In genomic region chr5:115544371-115545064, GRCh38 we compare ENCODE assay signal across 8 cellular contexts. TPM values are rescaled to one million over a fixed set of nuclear protein-coding genes. Genes with fewer than 3 reads are reported as not detected.
DNase-seq lines count a peak whose midpoint lies in the region; ATAC-seq and TF ChIP-seq lines count a peak whose summit lies in the region.

TSS of gene FEM1C (minus strand) at chr5:115544775. CDS start at chr5:115543493, 1,282 bp downstream.

- DNase-seq in NCI-H187 (lab: John Stamatoyannopoulos, UW) = peak; percentile 71 to 94
- DNase-seq in T-helper 2 cell = peak; percentile 85 to 98 (median 96)
- DNase-seq in anterior cingulate cortex (lab: John Stamatoyannopoulos, UW) = peak; percentile 65 to 98 (median 96)
- DNase-seq in right cardiac atrium = peak; percentile 98 to 99 (median 99)
- DNase-seq in putamen (ENCODE audit: low spot score) = peak; percentile 97
- peak in 1 of 2 donors; percentile 98 for DNase-seq in vagina (ENCODE audit: extremely low spot score in 2 of 2)

- TF ChIP-seq CTCF in vagina (IDR thresholded peaks at IDR 0.05) = no peak

- intact Hi-C loops in right cardiac atrium (cut with DNase I) = loop anchor here in 2 of 4 donors (5.0 to 10.0 kb wide), 3 partner anchors 117 to 167 kb away; no protein-coding TSS in a partner anchor
- intact Hi-C loops in vagina (cut with DNase I) = no loop called here

- H3K27ac ChIP-seq in right cardiac atrium (ENCODE audit: low read length) (peak within 1 kb of the TSS; percentile 95), vagina (peak within 1 kb of the TSS; percentile 98)

- no peaks in the 10 kb centered on the region for H3K36me3 ChIP-seq in vagina

- H3K9me3 ChIP-seq in right cardiac atrium (ENCODE audit: control insufficient read depth, low read length) (no peaks in the 10 kb centered on the region), vagina (no peaks in the 10 kb centered on the region)

- no peaks in the 10 kb centered on the region for H3K27me3 ChIP-seq in right cardiac atrium (ENCODE audit: control insufficient read depth, insufficient read depth)
- H3K27me3 ChIP-seq in vagina = no peaks in the 10 kb centered on the region

- WGBS in right cardiac atrium = under 1% methylated on average over 79 of the region's 79 CpGs

- H3K4me3 ChIP-seq in right cardiac atrium (ENCODE audit: low read length) (peak within 1 kb of the TSS; percentile 72), vagina (peak within 1 kb of the TSS; percentile 73 to 89)

- H3K4me1 ChIP-seq in right cardiac atrium (ENCODE audit: control insufficient read depth, insufficient read depth, low read length) = no peaks in the 10 kb centered on the region
- peaks cover 40% of the 10 kb centered on the region for H3K4me1 ChIP-seq in vagina

- peak; percentile 84 to 100 for TF ChIP-seq POLR2A in vagina (IDR thresholded peaks at IDR 0.05)

- peak; percentile 97 for ATAC-seq in GM18498 (IDR thresholded peaks at IDR 0.05; ENCODE audit: unreplicated experiment)
- peak; percentile 92 for ATAC-seq in HG02938 (IDR thresholded peaks at IDR 0.05; ENCODE audit: unreplicated experiment)
- ATAC-seq in right cardiac atrium = peak; percentile 99

RNA-seq across cellular contexts. Expression of gene FEM1C, which starts in this region (rescaled TPM):
- 10 to 100 TPM; 19.3 to 29.5 (median 22.1) TPM for total RNA-seq in right cardiac atrium
- 8.4 TPM for polyA plus RNA-seq in right cardiac atrium
- 16.5 TPM for total RNA-seq in vagina
